16 cellular contexts compared by ENCODE assay signal in genomic region chr6:113719056-113719455, GRCh38.
DNase-seq lines count a peak whose midpoint lies in the region; ATAC-seq, FAIRE-seq and TF ChIP-seq lines count a peak whose summit lies in the region.
"Had no signal": no experiment of that assay in that cellular context is flagged by ENCODE, and none has a peak within 500 bp of the region (broad histone marks: within the 10 kb centered on the region; RNA-seq: fewer than 3 reads in every experiment).

No MANE protein-coding gene starts in this region.

- no peak for FAIRE-seq in A549 (lab: Jason Lieb, UNC)
- FAIRE-seq: islet of Langerhans had no signal

- POLR2A ChIA-PET in A549 (lab: Yijun Ruan, JAX): interaction anchor here (0.6 kb wide), 1 partner anchor 1230 kb away, joined by 3 read pairs; no protein-coding TSS in a partner anchor
- POLR2A ChIA-PET in HCT116 (lab: Charles Lee): no interaction called here

- intact Hi-C loops in HCT116 (cut with micrococcal nuclease): no loop called here
- intact Hi-C loops in activated T-helper 2 cell treated with anti-CD3 and anti-CD28 coated beads, Interferon-gamma antibody, Interleukin-2, Interleukin-4, amounts not matched to agents 10 μg/mL and 5 μg/mL and 100 μg/mL, durations not matched to agents 14 hours and 24 hours and 36 hours (cut with micrococcal nuclease): no loop called here

- RAD21 ChIA-PET in HCT116 (lab: Charles Lee; ENCODE audit: low non-redundant PET in 1 of 2, low total read pairs in 2 of 2, uncharacterized antibody in 2 of 2, unreplicated experiment in 2 of 2): no interaction called here

- no peaks in the 10 kb centered on the region for H3K9me2 ChIP-seq in HCT116 (ENCODE audit: insufficient read depth)

- ATAC-seq in A549 (peak in 1 of 2 experiments; percentile 56; a peak in 1 of 6 replicates), HCT116 (no peak), GM21825 (IDR thresholded peaks at IDR 0.05; ENCODE audit: unreplicated experiment) (no peak)
- ATAC-seq: activated T-helper 17 cell treated with anti-CD3 and anti-CD28 coated beads, Interleukin-2, amount 50 U/mL, for 72 hours had no signal

- H3K36me3 ChIP-seq in HCT116 (ENCODE audit: control insufficient read depth in 1 of 2, insufficient read depth in 2 of 2, low read length in 2 of 2) (no peaks in the 10 kb centered on the region), tibial nerve (no peaks in the 10 kb centered on the region)
- H3K36me3 ChIP-seq: thyroid gland had no signal

- no peak overlapping the region for H3K4me3 Mint-ChIP-seq in activated T-helper 2 cell treated with anti-CD3 and anti-CD28 coated beads, Interferon-gamma antibody, Interleukin-2, Interleukin-4, amounts not matched to agents 10 μg/mL and 5 μg/mL and 100 μg/mL, durations not matched to agents 14 hours and 24 hours and 36 hours (ENCODE audit: low read depth)
- H3K4me3 Mint-ChIP-seq: activated T-helper 17 cell treated with anti-CD3 and anti-CD28 coated beads, Interleukin-2, amount 50 U/mL, for 72 hours had no signal

- H3K9ac ChIP-seq in HCT116 (ENCODE audit: low read length): no peak overlapping the region

- peak overlapping the region; percentile 11 for H2AFZ ChIP-seq in HCT116 (ENCODE audit: low read depth, low read length, poor library complexity, severe bottlenecking)

- no peak for TF ChIP-seq RAD21 in A549 (conservative IDR thresholded peaks at IDR 0.05 in 1 of 2, IDR thresholded peaks at IDR 0.05 in 1 of 2)
- 0 out of 2 replicates have a peak, but pooled peaks have one; percentile 22 for TF ChIP-seq RAD21 in HCT116 (IDR thresholded peaks at IDR 0.05; ENCODE audit: low read depth)

- H3K4me2 ChIP-seq in A549: peak overlapping the region; percentile 36
- peak overlapping the region; percentile 39 for H3K4me2 ChIP-seq in HCT116 (ENCODE audit: low read length)

- TF ChIP-seq POLR2A in A549 (IDR thresholded peaks at IDR 0.05; ENCODE audit: low read length) (no peak), HCT116 (IDR thresholded peaks at IDR 0.05; ENCODE audit: borderline replicate concordance, extremely low read depth, insufficient read depth, insufficient read length) (no peak), tibial nerve (IDR thresholded peaks at IDR 0.05) (no peak)

- 86% methylated on average over 1 of the region's 1 CpG for WGBS in A549 (ENCODE audit: missing lambda C conversion rate)
- WGBS in tibial nerve, 2 donors: 82 to 93% methylated on average over 1 of the region's 1 CpG

- peaks cover 14% of the 10 kb centered on the region for H3K4me1 ChIP-seq in A549
- H3K4me1 ChIP-seq in HCT116 (ENCODE audit: control insufficient read depth in 1 of 2, insufficient read depth in 2 of 2, low read length in 2 of 2): peaks cover 0 to 12% of the 10 kb centered on the region in 2 experiments; a peak in 2 of 4 replicates
- no peaks in the 10 kb centered on the region for H3K4me1 ChIP-seq in tibial nerve
- H3K4me1 ChIP-seq: thyroid gland had no signal

- no peak for TF ChIP-seq CTCF in A549 (IDR thresholded peaks at IDR 0.05)
- no peak for TF ChIP-seq CTCF in HCT116 (IDR thresholded peaks at IDR 0.05 in 2 of 3, conservative IDR thresholded peaks at IDR 0.05 in 1 of 3; ENCODE audit: borderline replicate concordance in 1 of 3, insufficient read depth in 1 of 3, low read depth in 2 of 3, low read length in 2 of 3)
- no peak for TF ChIP-seq CTCF in tibial nerve (IDR thresholded peaks at IDR 0.05)

- no peak overlapping the region for H3K27ac Mint-ChIP-seq in activated T-helper 2 cell treated with anti-CD3 and anti-CD28 coated beads, Interferon-gamma antibody, Interleukin-2, Interleukin-4, amounts not matched to agents 10 μg/mL and 5 μg/mL and 100 μg/mL, durations not matched to agents 14 hours and 24 hours and 36 hours
- H3K27ac Mint-ChIP-seq: activated T-helper 17 cell treated with anti-CD3 and anti-CD28 coated beads, Interleukin-2, amount 50 U/mL, for 72 hours had no signal

- TF ChIP-seq EP300 in A549 (IDR thresholded peaks at IDR 0.05) (no peak), tibial nerve (IDR thresholded peaks at IDR 0.05) (no peak)

- no peaks in the 10 kb centered on the region for H3K36me3 Mint-ChIP-seq in activated T-helper 2 cell treated with anti-CD3 and anti-CD28 coated beads, Interferon-gamma antibody, Interleukin-2, Interleukin-4, amounts not matched to agents 10 μg/mL and 5 μg/mL and 100 μg/mL, durations not matched to agents 14 hours and 24 hours and 36 hours (ENCODE audit: low read depth)

- H3K79me2 ChIP-seq in HCT116 (ENCODE audit: insufficient read depth, low read length): no peaks in the 10 kb centered on the region

- no peaks in the 10 kb centered on the region for H3K27me3 ChIP-seq in HCT116 (ENCODE audit: insufficient read depth, low read length)
- H3K27me3 ChIP-seq in tibial nerve: no peaks in the 10 kb centered on the region
- H3K27me3 ChIP-seq: thyroid gland had no signal

- CTCF ChIA-PET in A549 (lab: Yijun Ruan, JAX): interaction anchor here (1.7 kb wide), 1 partner anchor 22 kb away, joined by 3 read pairs; no protein-coding TSS in a partner anchor
- CTCF ChIA-PET in HCT116 (lab: Charles Lee): interaction anchor here (0.6 to 1.8 kb wide), 2 partner anchors 20 to 140 kb away, joined by 3 to 4 read pairs; no protein-coding TSS in a partner anchor

- DNase-seq in A549 (ENCODE audit: low read depth in 1 of 2, low spot score in 1 of 2) (peak; percentile 18 to 38), HCT116 (ENCODE audit: low read depth, low spot score) (peak; percentile 38), SW480 (ENCODE audit: low spot score) (peak; percentile 17), hepatic stellate cell (ENCODE audit: low spot score) (peak; percentile 10), tibial nerve (ENCODE audit: low spot score in 2 of 2) (no peak), dermis blood vessel endothelial cell (no peak)
- no peak for DNase-seq in activated T-helper 2 cell treated with anti-CD3 and anti-CD28 coated beads, Interferon-gamma antibody, Interleukin-2, Interleukin-4, amounts not matched to agents 10 μg/mL and 5 μg/mL and 100 μg/mL, durations not matched to agents 14 hours and 24 hours and 36 hours (ENCODE audit: low spot score)
- DNase-seq: activated CD4-positive, alpha-beta T cell treated with anti-CD3 and anti-CD28 coated beads, Interleukin-2, amount 50 U/mL, for 1 hour; DMS79 treated with DMSO at 0.1 percent for 48 hours; effector CD4-positive, alpha-beta T cell; stimulated activated CD8-positive, alpha-beta memory T cell treated with anti-CD3 and anti-CD28 coated beads, Interleukin-4, amount 100 ng/mL, for 48 hours; T-helper 2 cell; thyroid gland had no signal

- H3K27ac ChIP-seq in A549: peak overlapping the region; percentile 22 to 64; a peak in 3 of 6 replicates
- no peak overlapping the region for H3K27ac ChIP-seq in HCT116 (ENCODE audit: low read depth, low read length)
- H3K27ac ChIP-seq in tibial nerve: no peak overlapping the region
- H3K27ac ChIP-seq: thyroid gland had no signal

- H3K27me3 Mint-ChIP-seq in activated T-helper 2 cell treated with anti-CD3 and anti-CD28 coated beads, Interferon-gamma antibody, Interleukin-2, Interleukin-4, amounts not matched to agents 10 μg/mL and 5 μg/mL and 100 μg/mL, durations not matched to agents 14 hours and 24 hours and 36 hours (ENCODE audit: low read depth): peaks cover 5% of the 10 kb centered on the region

- no peak overlapping the region for H3K4me3 ChIP-seq in A549
- no peak overlapping the region for H3K4me3 ChIP-seq in HCT116 (replicated peaks in 1 of 2; ENCODE audit: low read depth in 1 of 2, low read length in 2 of 2)
- no peak overlapping the region for H3K4me3 ChIP-seq in tibial nerve
- H3K4me3 ChIP-seq: thyroid gland had no signal

- H3K9me3 ChIP-seq in A549: no peaks in the 10 kb centered on the region
- no peaks in the 10 kb centered on the region for H3K9me3 ChIP-seq in HCT116 (ENCODE audit: control insufficient read depth in 1 of 2, insufficient read depth in 1 of 2, low read depth in 1 of 2, low read length in 2 of 2)
- no peaks in the 10 kb centered on the region for H3K9me3 ChIP-seq in tibial nerve
- H3K9me3 ChIP-seq: thyroid gland had no signal

- H3K4me1 Mint-ChIP-seq in activated T-helper 2 cell treated with anti-CD3 and anti-CD28 coated beads, Interferon-gamma antibody, Interleukin-2, Interleukin-4, amounts not matched to agents 10 μg/mL and 5 μg/mL and 100 μg/mL, durations not matched to agents 14 hours and 24 hours and 36 hours (ENCODE audit: low read depth): no peaks in the 10 kb centered on the region
- H3K4me1 Mint-ChIP-seq: activated T-helper 17 cell treated with anti-CD3 and anti-CD28 coated beads, Interleukin-2, amount 50 U/mL, for 72 hours had no signal

- no peaks in the 10 kb centered on the region for H4K20me1 ChIP-seq in HCT116 (ENCODE audit: insufficient read depth)

- no TSS peak for BruUV-seq in HCT116 (replicated peaks; lab: Mats Ljungman, UMichigan)

- H3K9me3 Mint-ChIP-seq in activated T-helper 2 cell treated with anti-CD3 and anti-CD28 coated beads, Interferon-gamma antibody, Interleukin-2, Interleukin-4, amounts not matched to agents 10 μg/mL and 5 μg/mL and 100 μg/mL, durations not matched to agents 14 hours and 24 hours and 36 hours: no peaks in the 10 kb centered on the region
- H3K9me3 Mint-ChIP-seq: activated T-helper 17 cell treated with anti-CD3 and anti-CD28 coated beads, Interleukin-2, amount 50 U/mL, for 72 hours had no signal

TF ChIP-seq in A549, 52 proteins besides CTCF, POLR2A, EP300 and RAD21:
- TF ChIP-seq CEBPB (IDR thresholded peaks at IDR 0.05) (peak in 1 of 2 experiments; percentile 57; a peak in 3 of 4 replicates), HES2 (IDR thresholded peaks at IDR 0.05) (no peak)
TF ChIP-seq in A549: peak in this region for 1.

TF ChIP-seq in HCT116, 20 proteins besides CTCF, POLR2A, EP300 and RAD21 (continues in another document):
- TF ChIP-seq CBX3 (IDR thresholded peaks at IDR 0.05; ENCODE audit: low read depth) (peak; percentile 51; the same call in 1 of the 2 replicates), YY1 (IDR thresholded peaks at IDR 0.05; ENCODE audit: extremely low read depth, insufficient replicate concordance, low read depth, low read length) (no peak), POLR2AphosphoS5 (IDR thresholded peaks at IDR 0.05; ENCODE audit: low read depth, low read length) (no peak), ELF1 (IDR thresholded peaks at IDR 0.05; ENCODE audit: borderline replicate concordance, low read depth) (no peak), FOSL1 (IDR thresholded peaks at IDR 0.05; ENCODE audit: low read depth) (peak; percentile 36), ZFX (IDR thresholded peaks at IDR 0.05) (no peak), SRF (IDR thresholded peaks at IDR 0.05; ENCODE audit: low read depth) (no peak), SP1 (IDR thresholded peaks at IDR 0.05; ENCODE audit: low read depth) (peak; percentile 38; the same call in 1 of the 2 replicates), CEBPB (IDR thresholded peaks at IDR 0.05; ENCODE audit: low read depth) (peak; percentile 95), ATF3 (IDR thresholded peaks at IDR 0.05) (0 out of 2 replicates have a peak, but pooled peaks have one; percentile 31)

Comparison
In these comparisons a context has a peak if more than half of its experiments do, and no peak if none do; other contexts are left out.
1. DNase-seq: peak in A549 (2 of 2), HCT116 (single experiment), SW480 (single experiment) and hepatic stellate cell (single experiment); none in tibial nerve (0 of 2), activated T-helper 2 cell treated with anti-CD3 and anti-CD28 coated beads, Interferon-gamma antibody, Interleukin-2, Interleukin-4, amounts not matched to agents 10 μg/mL and 5 μg/mL and 100 μg/mL, durations not matched to agents 14 hours and 24 hours and 36 hours (single experiment) and dermis blood vessel endothelial cell (single experiment).
2. H3K27ac ChIP-seq: peak in A549 (2 of 2); none in HCT116 (single experiment) and tibial nerve (0 of 4).
3. Of the 6 proteins assayed by ChIP-seq in both A549 and HCT116: peak only in A549: none; only in HCT116: RAD21; in both: none; in neither: 4; mixed calls (peak in some experiments, not most) for 1.